25 cellular contexts compared by ENCODE assay signal in the genomic region with DNA sequence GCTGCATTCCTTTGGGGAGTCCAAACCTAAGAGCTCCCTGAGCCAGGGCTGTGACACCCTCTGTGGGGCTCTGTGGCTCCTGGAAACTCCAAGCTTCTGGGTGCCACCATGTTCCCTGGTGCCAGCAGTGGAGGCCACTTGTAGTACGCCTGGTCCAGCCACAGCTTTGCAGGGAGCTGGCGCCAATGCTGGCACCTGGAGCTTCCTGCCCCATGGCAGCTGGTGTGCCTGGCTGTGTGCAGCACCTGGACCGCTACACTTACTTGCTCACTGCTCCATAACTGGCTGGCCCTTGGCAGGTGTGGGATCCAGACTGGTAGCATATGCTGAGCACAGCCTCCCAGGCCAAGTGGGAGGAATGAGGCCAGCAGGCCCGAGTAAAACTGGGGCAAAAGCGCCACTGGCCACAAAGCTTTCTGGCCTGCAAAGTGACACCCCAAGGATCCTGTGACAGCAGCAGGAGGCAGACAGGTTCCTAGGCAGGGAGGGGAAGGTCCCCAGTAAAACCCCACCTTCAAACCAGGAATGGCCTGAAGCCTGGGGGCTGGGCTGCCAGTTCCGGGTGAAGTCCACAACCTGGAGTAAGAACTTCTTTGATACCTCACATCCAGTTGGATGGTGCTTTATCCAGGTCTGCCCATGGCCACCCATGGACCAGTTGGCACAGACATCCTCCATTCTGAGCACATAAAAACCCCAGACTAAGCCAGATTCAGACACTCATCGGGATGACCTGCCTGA.
A peak's percentile ranks its signal among the peaks of the same experiment; 100 is the strongest.
DNase-seq lines count a peak whose midpoint lies in the region; ATAC-seq, FAIRE-seq and TF ChIP-seq lines count a peak whose summit lies in the region.
"Had no signal": no experiment of that assay in that cellular context is flagged by ENCODE, and none has a peak within 500 bp of the region (broad histone marks: within the 10 kb centered on the region; RNA-seq: fewer than 3 reads in every experiment).

No MANE protein-coding gene starts in this region.

- H4K91ac ChIP-seq in H1 (replicated peaks; ENCODE audit: insufficient read length, low read length) = no peak overlapping the region

- no peak overlapping the region for H3K9ac ChIP-seq in H1 (replicated peaks in 1 of 4; ENCODE audit: extremely low read depth in 1 of 4, low read depth in 3 of 4, low read length in 3 of 4)

- no peak overlapping the region for H3K4ac ChIP-seq in H1 (replicated peaks; ENCODE audit: insufficient read length, low read depth, low read length)

- TF ChIP-seq CTCF in H1 (IDR thresholded peaks at IDR 0.05; ENCODE audit: control extremely low read depth in 1 of 3, insufficient read depth in 1 of 3, low read depth in 1 of 3, low read length in 3 of 3) = no peak

- POLR2A ChIA-PET in H1 (lab: Charles Lee; ENCODE audit: partially characterized antibody) = no interaction called here

- H3K4me3 ChIP-seq in H1 (ENCODE audit: extremely low read depth in 1 of 4, insufficient read depth in 2 of 4, low read depth in 3 of 4, low read length in 4 of 4) = no peak overlapping the region
- H3K4me3 ChIP-seq: MG63, SJSA1 had no signal

- no peak overlapping the region for H2BK120ac ChIP-seq in H1 (replicated peaks; ENCODE audit: low read depth, low read length)

- 0 out of 2 replicates have a peak overlapping the region, but pooled peaks have one; percentile 28 for H2AK5ac ChIP-seq in H1 (ENCODE audit: low read depth, low read length)

- H3K18ac ChIP-seq in H1 (ENCODE audit: extremely low read depth, low read length) = no peak overlapping the region

- H3K27me3 ChIP-seq in H1 (replicated peaks in 1 of 4; ENCODE audit: control insufficient read depth in 3 of 4, extremely low read depth in 1 of 4, insufficient read depth in 3 of 4, low read length in 3 of 4) = no peaks in the 10 kb centered on the region; a peak in 1 of 7 replicates
- H3K27me3 ChIP-seq: BE2C, MG63, SJSA1 had no signal

- no peak overlapping the region for H2BK12ac ChIP-seq in H1 (ENCODE audit: low read depth, low read length)

- H3K4me1 ChIP-seq in H1 (replicated peaks in 1 of 4; ENCODE audit: control insufficient read depth in 3 of 4, insufficient read depth in 4 of 4, low read length in 3 of 4) = peaks cover 0 to 4% (median 1%) of the 10 kb centered on the region in 4 experiments; a peak in 4 of 7 replicates
- H3K4me1 ChIP-seq: BE2C, SJSA1 had no signal

- H2BK20ac ChIP-seq in H1 (ENCODE audit: low read length) = no peak overlapping the region

- H3K79me1 ChIP-seq in H1 (ENCODE audit: low read depth, low read length) = no peaks in the 10 kb centered on the region

- H3K36me3 ChIP-seq in H1 (ENCODE audit: control insufficient read depth in 2 of 4, insufficient read depth in 4 of 4, low read length in 3 of 4) = no peaks in the 10 kb centered on the region
- H3K36me3 ChIP-seq: BE2C, MG63, SJSA1 had no signal

- H3K14ac ChIP-seq in H1 (ENCODE audit: insufficient read length) = no peak overlapping the region

- intact Hi-C loops in sciatic nerve (cut with DNase I) = no loop called here

- FAIRE-seq in H1 (lab: Jason Lieb, UNC) = no peak
- FAIRE-seq: GM12892, GM19239, H54 had no signal

- H4K8ac ChIP-seq in H1 (ENCODE audit: extremely low read depth, insufficient read depth, low read length) = no peak overlapping the region

- no peak for TF ChIP-seq EP300 in H1 (IDR thresholded peaks at IDR 0.05; ENCODE audit: borderline replicate concordance in 1 of 2, low read depth in 2 of 2, low read length in 2 of 2)

- H2BK5ac ChIP-seq in H1 (ENCODE audit: low read depth, low read length) = no peak overlapping the region

- peak; percentile 55 for DNase-seq in activated effector memory CD4-positive, alpha-beta T cell treated with anti-CD3 and anti-CD28 coated beads, Interleukin-2, amount 50 U/mL, for 16 hours
- no peak for DNase-seq in activated effector memory CD4-positive, alpha-beta T cell treated with Interleukin-2 at 50 U/mL for 16 hours
- DNase-seq in H1 (ENCODE audit: low read depth in 1 of 2, low spot score in 2 of 2) (no peak), sciatic nerve (ENCODE audit: low spot score) (no peak), amniotic stem cell (lab: John Stamatoyannopoulos, UW) (no peak)
- DNase-seq: 8988T, ACHN, BE2C, Calu3, DND-41, IMR-90, KG1, MG63, NCI-H2029, NCI-H446, NCI-H524 treated with DMSO at 0.1 percent for 48 hours, NCI-H774, PC-3, Right ventricle myocardium superior had no signal

- 91% methylated on average over 4 of the region's 7 CpGs; no CpG with 5 or more reads in 1 of the 2 experiments for WGBS in H1 (ENCODE audit: extremely low coverage in 1 of 2, insufficient coverage in 1 of 2, insufficient read length in 1 of 2, insufficient replicate concordance in 2 of 2, low coverage in 1 of 2, low lambda C conversion rate in 2 of 2, missing lambda C conversion rate in 1 of 2), 2 experiments

- no peaks in the 10 kb centered on the region for H3K23me2 ChIP-seq in H1 (ENCODE audit: low read depth, low read length)

- peak; percentile 32 for ATAC-seq in sciatic nerve
- no peak for ATAC-seq in HG03159 (IDR thresholded peaks at IDR 0.05; ENCODE audit: unreplicated experiment)
- no peak for ATAC-seq in HG02981 (IDR thresholded peaks at IDR 0.05; ENCODE audit: unreplicated experiment)
- ATAC-seq: PC-3 had no signal

- no peaks in the 10 kb centered on the region for H3K9me3 ChIP-seq in H1 (ENCODE audit: insufficient read depth in 2 of 2, low read depth in 1 of 2, low read length in 1 of 2)
- H3K9me3 ChIP-seq: BE2C, MG63, SJSA1 had no signal

- no peak overlapping the region for H4K5ac ChIP-seq in H1 (ENCODE audit: insufficient read length, low read depth, low read length)

- H2AFZ ChIP-seq in H1 (ENCODE audit: low read length) = no peak overlapping the region

- H4K20me1 ChIP-seq in H1 (replicated peaks in 1 of 2; ENCODE audit: control insufficient read depth in 1 of 2, insufficient read depth in 2 of 2, low read length in 2 of 2) = no peaks in the 10 kb centered on the region

- H3K4me2 ChIP-seq in H1 (ENCODE audit: insufficient read depth in 1 of 2, low read depth in 2 of 2, low read length in 2 of 2) = no peak overlapping the region

- no peak for TF ChIP-seq RAD21 in H1 (IDR thresholded peaks at IDR 0.05 in 1 of 2, conservative IDR thresholded peaks at IDR 0.05 in 1 of 2; ENCODE audit: low read depth in 2 of 2, low read length in 2 of 2)

- no peak overlapping the region for H2BK15ac ChIP-seq in H1 (ENCODE audit: low read length)

- CTCF ChIA-PET in H1 (lab: Charles Lee; ENCODE audit: partially characterized antibody) = interaction anchor here (0.7 to 0.8 kb wide), 2 partner anchors 58 to 201 kb away, joined by 3 read pairs; no protein-coding TSS in a partner anchor

- no peak overlapping the region for H3K27ac ChIP-seq in H1 (ENCODE audit: low read depth, low read length)
- H3K27ac ChIP-seq: SJSA1 had no signal

- H3K79me2 ChIP-seq in H1 (ENCODE audit: control insufficient read depth in 1 of 2, insufficient read depth in 2 of 2, low read length in 2 of 2) = no peaks in the 10 kb centered on the region

- H3K23ac ChIP-seq in H1 (ENCODE audit: insufficient read length) = no peak overlapping the region

- TF ChIP-seq POLR2A in H1 (IDR thresholded peaks at IDR 0.05; ENCODE audit: control extremely low read depth in 1 of 2, low read depth in 2 of 2, low read length in 2 of 2) = no peak

- H3K56ac ChIP-seq in H1 (replicated peaks; ENCODE audit: insufficient read length, low read depth, low read length) = no peak overlapping the region

TF ChIP-seq in H1, 55 proteins besides CTCF, POLR2A, EP300 and RAD21:
- TF ChIP-seq KDM1A (IDR thresholded peaks at IDR 0.05; ENCODE audit: borderline replicate concordance, low read length) = no peak
- no peak for TF ChIP-seq CBX8 (IDR thresholded peaks at IDR 0.05; ENCODE audit: borderline replicate concordance, low read depth, low read length)
- no peak for TF ChIP-seq TCF12 (IDR thresholded peaks at IDR 0.05; ENCODE audit: low read depth, low read length)
- TF ChIP-seq NRF1 (IDR thresholded peaks at IDR 0.05; ENCODE audit: low read depth, low read length) = no peak
- no peak for TF ChIP-seq SRF (IDR thresholded peaks at IDR 0.05; ENCODE audit: low read depth, low read length)
- TF ChIP-seq SIX5 (IDR thresholded peaks at IDR 0.05; ENCODE audit: low read depth, low read length) = no peak
- no peak for TF ChIP-seq TEAD4 (IDR thresholded peaks at IDR 0.05; ENCODE audit: low read depth, low read length)
- TF ChIP-seq EGR1 (IDR thresholded peaks at IDR 0.05; ENCODE audit: borderline replicate concordance, low read depth, low read length) = no peak
- no peak for TF ChIP-seq CTBP2 (IDR thresholded peaks at IDR 0.05; ENCODE audit: borderline replicate concordance, insufficient read depth, insufficient read length, low read length)
- TF ChIP-seq POU5F1 (IDR thresholded peaks at IDR 0.05; ENCODE audit: low read depth, low read length) = no peak
- no peak for TF ChIP-seq HDAC6 (IDR thresholded peaks at IDR 0.05; ENCODE audit: low read depth, low read length)
- no peak for TF ChIP-seq RFX5 (IDR thresholded peaks at IDR 0.05; ENCODE audit: borderline replicate concordance, low read depth, low read length)
- TF ChIP-seq CEBPB (IDR thresholded peaks at IDR 0.05; ENCODE audit: low read depth, low read length) = no peak
- TF ChIP-seq SP1 (IDR thresholded peaks at IDR 0.05; ENCODE audit: low read depth, low read length) = no peak
- TF ChIP-seq JUN (IDR thresholded peaks at IDR 0.05; ENCODE audit: low read depth, low read length) = no peak
- TF ChIP-seq HDAC2 (IDR thresholded peaks at IDR 0.05; ENCODE audit: borderline replicate concordance in 1 of 2, low read depth in 2 of 2, low read length in 2 of 2) = no peak
